Comparison of ENCODE assay signal across 1 cellular context in the genomic region with DNA sequence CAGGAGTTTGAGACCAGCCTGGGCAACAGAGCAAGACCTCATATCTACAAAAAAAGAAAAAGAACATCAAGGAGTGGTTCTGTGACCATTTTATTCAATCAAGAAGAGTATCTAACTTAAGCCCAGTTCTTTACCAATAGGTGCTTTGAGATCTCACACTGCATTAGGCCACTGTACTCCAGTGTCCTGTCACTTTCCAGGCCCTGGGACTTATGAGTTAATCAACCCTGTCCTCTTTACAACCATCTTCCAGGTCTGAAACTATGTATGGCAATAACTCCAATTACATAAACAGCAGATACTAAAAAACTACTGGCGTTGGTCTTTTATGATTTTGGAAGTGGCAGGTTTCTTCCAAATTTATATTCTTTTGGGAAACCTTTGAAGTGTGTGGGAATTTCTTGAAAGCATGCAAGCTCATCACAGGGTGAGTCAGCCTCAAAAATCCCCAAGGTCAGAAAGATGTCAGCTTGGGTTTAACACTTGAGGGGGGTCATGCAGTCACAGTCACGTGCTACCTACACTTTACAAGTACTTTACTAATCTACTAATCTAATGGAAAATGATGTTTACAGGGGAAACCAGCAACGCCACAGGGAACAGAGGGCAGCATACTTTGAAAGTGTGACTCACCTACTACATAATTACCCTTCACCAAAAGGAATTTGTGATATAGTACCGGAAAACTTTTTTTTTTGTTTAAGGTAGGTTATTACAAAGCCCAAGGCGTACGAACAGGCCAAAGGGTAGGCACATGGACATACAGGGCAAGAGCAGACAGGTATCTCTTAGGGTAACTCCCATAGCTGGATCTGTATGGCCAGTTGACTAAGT.
TF ChIP-seq lines count a peak whose summit lies in the region.

No MANE protein-coding gene starts in this region.

TF ChIP-seq in GM12878, 131 proteins besides CTCF, POLR2A, EP300 and RAD21 (continued from another document):
- TF ChIP-seq, protein P1, sequence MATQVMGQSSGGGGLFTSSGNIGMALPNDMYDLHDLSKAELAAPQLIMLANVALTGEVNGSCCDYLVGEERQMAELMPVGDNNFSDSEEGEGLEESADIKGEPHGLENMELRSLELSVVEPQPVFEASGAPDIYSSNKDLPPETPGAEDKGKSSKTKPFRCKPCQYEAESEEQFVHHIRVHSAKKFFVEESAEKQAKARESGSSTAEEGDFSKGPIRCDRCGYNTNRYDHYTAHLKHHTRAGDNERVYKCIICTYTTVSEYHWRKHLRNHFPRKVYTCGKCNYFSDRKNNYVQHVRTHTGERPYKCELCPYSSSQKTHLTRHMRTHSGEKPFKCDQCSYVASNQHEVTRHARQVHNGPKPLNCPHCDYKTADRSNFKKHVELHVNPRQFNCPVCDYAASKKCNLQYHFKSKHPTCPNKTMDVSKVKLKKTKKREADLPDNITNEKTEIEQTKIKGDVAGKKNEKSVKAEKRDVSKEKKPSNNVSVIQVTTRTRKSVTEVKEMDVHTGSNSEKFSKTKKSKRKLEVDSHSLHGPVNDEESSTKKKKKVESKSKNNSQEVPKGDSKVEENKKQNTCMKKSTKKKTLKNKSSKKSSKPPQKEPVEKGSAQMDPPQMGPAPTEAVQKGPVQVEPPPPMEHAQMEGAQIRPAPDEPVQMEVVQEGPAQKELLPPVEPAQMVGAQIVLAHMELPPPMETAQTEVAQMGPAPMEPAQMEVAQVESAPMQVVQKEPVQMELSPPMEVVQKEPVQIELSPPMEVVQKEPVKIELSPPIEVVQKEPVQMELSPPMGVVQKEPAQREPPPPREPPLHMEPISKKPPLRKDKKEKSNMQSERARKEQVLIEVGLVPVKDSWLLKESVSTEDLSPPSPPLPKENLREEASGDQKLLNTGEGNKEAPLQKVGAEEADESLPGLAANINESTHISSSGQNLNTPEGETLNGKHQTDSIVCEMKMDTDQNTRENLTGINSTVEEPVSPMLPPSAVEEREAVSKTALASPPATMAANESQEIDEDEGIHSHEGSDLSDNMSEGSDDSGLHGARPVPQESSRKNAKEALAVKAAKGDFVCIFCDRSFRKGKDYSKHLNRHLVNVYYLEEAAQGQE (IDR thresholded peaks at IDR 0.05; ENCODE audit: low read depth, low read length): no peak
- TF ChIP-seq NFYA (IDR thresholded peaks at IDR 0.05; ENCODE audit: borderline replicate concordance, low read depth, low read length) (no peak), PAX5 (IDR thresholded peaks at IDR 0.05; ENCODE audit: borderline replicate concordance, low read depth, low read length) (peak; percentile 71; the same call in 1 of the 2 replicates), NBN (IDR thresholded peaks at IDR 0.05) (peak; percentile 43; the same call in 1 of the 2 replicates), MXI1 (IDR thresholded peaks at IDR 0.05; ENCODE audit: low read depth, low read length) (peak; percentile 60; the same call in 1 of the 2 replicates), NR2C1 (IDR thresholded peaks at IDR 0.05) (peak; percentile 34; the same call in 1 of the 2 replicates), RUNX3 (IDR thresholded peaks at IDR 0.05; ENCODE audit: low read length) (peak; percentile 50; the same call in 1 of the 2 replicates), RAD51 (IDR thresholded peaks at IDR 0.05) (peak; percentile 95), KLF5 (IDR thresholded peaks at IDR 0.05; ENCODE audit: partially characterized antibody) (no peak), BACH1 (IDR thresholded peaks at IDR 0.05; ENCODE audit: borderline replicate concordance) (0 out of 2 replicates have a peak, but pooled peaks have one; percentile 47), NFXL1 (IDR thresholded peaks at IDR 0.05; ENCODE audit: borderline replicate concordance) (no peak), SREBF2 (IDR thresholded peaks at IDR 0.05; ENCODE audit: low read length) (no peak), BCL11A (IDR thresholded peaks at IDR 0.05; ENCODE audit: low read depth, low read length) (peak; percentile 25; the same call in 1 of the 2 replicates), SRF (IDR thresholded peaks at IDR 0.05; ENCODE audit: low read depth in 2 of 2, low read length in 2 of 2) (no peak), ZNF217 (IDR thresholded peaks at IDR 0.05) (0 out of 2 replicates have a peak, but pooled peaks have one; percentile 53), JUNB (IDR thresholded peaks at IDR 0.05) (peak; percentile 61), MEF2A (IDR thresholded peaks at IDR 0.05; ENCODE audit: insufficient read depth, low read depth, low read length) (0 out of 2 replicates have a peak, but pooled peaks have one; percentile 26), TCF7 (IDR thresholded peaks at IDR 0.05; ENCODE audit: borderline replicate concordance) (peak; percentile 38; the same call in 1 of the 2 replicates), HCFC1 (IDR thresholded peaks at IDR 0.05; ENCODE audit: low read length) (no peak)
- TF ChIP-seq, protein P2, sequence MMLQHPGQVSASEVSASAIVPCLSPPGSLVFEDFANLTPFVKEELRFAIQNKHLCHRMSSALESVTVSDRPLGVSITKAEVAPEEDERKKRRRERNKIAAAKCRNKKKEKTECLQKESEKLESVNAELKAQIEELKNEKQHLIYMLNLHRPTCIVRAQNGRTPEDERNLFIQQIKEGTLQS (IDR thresholded peaks at IDR 0.05; ENCODE audit: borderline replicate concordance, extremely low read depth, low read depth, low read length): no peak
- TF ChIP-seq, protein P3, sequence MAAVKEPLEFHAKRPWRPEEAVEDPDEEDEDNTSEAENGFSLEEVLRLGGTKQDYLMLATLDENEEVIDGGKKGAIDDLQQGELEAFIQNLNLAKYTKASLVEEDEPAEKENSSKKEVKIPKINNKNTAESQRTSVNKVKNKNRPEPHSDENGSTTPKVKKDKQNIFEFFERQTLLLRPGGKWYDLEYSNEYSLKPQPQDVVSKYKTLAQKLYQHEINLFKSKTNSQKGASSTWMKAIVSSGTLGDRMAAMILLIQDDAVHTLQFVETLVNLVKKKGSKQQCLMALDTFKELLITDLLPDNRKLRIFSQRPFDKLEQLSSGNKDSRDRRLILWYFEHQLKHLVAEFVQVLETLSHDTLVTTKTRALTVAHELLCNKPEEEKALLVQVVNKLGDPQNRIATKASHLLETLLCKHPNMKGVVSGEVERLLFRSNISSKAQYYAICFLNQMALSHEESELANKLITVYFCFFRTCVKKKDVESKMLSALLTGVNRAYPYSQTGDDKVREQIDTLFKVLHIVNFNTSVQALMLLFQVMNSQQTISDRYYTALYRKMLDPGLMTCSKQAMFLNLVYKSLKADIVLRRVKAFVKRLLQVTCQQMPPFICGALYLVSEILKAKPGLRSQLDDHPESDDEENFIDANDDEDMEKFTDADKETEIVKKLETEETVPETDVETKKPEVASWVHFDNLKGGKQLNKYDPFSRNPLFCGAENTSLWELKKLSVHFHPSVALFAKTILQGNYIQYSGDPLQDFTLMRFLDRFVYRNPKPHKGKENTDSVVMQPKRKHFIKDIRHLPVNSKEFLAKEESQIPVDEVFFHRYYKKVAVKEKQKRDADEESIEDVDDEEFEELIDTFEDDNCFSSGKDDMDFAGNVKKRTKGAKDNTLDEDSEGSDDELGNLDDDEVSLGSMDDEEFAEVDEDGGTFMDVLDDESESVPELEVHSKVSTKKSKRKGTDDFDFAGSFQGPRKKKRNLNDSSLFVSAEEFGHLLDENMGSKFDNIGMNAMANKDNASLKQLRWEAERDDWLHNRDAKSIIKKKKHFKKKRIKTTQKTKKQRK (IDR thresholded peaks at IDR 0.05; ENCODE audit: low read depth, low read length): no peak
- TF ChIP-seq, protein P4, sequence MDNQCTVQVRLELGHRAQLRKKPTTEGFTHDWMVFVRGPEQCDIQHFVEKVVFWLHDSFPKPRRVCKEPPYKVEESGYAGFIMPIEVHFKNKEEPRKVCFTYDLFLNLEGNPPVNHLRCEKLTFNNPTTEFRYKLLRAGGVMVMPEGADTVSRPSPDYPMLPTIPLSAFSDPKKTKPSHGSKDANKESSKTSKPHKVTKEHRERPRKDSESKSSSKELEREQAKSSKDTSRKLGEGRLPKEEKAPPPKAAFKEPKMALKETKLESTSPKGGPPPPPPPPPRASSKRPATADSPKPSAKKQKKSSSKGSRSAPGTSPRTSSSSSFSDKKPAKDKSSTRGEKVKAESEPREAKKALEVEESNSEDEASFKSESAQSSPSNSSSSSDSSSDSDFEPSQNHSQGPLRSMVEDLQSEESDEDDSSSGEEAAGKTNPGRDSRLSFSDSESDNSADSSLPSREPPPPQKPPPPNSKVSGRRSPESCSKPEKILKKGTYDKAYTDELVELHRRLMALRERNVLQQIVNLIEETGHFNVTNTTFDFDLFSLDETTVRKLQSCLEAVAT (IDR thresholded peaks at IDR 0.05): no peak
- TF ChIP-seq, protein P5, sequence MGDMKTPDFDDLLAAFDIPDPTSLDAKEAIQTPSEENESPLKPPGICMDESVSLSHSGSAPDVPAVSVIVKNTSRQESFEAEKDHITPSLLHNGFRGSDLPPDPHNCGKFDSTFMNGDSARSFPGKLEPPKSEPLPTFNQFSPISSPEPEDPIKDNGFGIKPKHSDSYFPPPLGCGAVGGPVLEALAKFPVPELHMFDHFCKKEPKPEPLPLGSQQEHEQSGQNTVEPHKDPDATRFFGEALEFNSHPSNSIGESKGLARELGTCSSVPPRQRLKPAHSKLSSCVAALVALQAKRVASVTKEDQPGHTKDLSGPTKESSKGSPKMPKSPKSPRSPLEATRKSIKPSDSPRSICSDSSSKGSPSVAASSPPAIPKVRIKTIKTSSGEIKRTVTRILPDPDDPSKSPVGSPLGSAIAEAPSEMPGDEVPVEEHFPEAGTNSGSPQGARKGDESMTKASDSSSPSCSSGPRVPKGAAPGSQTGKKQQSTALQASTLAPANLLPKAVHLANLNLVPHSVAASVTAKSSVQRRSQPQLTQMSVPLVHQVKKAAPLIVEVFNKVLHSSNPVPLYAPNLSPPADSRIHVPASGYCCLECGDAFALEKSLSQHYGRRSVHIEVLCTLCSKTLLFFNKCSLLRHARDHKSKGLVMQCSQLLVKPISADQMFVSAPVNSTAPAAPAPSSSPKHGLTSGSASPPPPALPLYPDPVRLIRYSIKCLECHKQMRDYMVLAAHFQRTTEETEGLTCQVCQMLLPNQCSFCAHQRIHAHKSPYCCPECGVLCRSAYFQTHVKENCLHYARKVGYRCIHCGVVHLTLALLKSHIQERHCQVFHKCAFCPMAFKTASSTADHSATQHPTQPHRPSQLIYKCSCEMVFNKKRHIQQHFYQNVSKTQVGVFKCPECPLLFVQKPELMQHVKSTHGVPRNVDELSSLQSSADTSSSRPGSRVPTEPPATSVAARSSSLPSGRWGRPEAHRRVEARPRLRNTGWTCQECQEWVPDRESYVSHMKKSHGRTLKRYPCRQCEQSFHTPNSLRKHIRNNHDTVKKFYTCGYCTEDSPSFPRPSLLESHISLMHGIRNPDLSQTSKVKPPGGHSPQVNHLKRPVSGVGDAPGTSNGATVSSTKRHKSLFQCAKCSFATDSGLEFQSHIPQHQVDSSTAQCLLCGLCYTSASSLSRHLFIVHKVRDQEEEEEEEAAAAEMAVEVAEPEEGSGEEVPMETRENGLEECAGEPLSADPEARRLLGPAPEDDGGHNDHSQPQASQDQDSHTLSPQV (IDR thresholded peaks at IDR 0.05): 0 out of 2 replicates have a peak, but pooled peaks have one; percentile 21
